In the genomic region with DNA sequence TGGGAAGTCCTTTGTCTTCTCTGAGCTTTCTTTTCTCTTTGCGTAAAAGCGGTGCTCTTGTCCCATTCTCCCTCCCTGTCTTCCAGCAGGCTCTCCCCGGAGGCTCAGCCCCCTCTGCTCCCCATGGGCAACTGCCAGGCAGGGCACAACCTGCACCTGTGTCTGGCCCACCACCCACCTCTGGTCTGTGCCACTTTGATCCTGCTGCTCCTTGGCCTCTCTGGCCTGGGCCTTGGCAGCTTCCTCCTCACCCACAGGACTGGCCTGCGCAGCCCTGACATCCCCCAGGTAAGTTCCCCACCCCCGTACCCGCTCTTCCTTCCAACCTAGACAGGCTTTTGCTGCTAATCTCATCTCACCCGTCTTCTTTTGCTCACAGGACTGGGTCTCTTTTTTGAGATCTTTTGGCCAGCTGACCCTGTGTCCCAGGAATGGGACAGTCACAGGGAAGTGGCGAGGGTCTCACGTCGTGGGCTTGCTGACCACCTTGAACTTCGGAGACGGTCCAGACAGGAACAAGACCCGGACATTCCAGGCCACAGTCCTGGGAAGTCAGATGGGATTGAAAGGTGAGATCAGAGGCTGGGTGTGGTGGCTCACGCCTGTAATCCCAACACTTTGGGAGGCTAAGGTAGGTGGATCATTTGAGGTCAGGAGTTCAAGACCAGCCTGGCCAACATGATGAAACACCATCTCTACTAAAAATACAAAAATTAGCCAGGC, we compare ENCODE assay signal across 8 cellular contexts. TPM values are rescaled to one million over a fixed set of nuclear protein-coding genes. Genes with fewer than 3 reads are reported as not detected.
DNase-seq lines count a peak whose midpoint lies in the region; ATAC-seq lines count a peak whose summit lies in the region.

No MANE protein-coding gene starts in this region.

- intact Hi-C loops in naive thymus-derived CD4-positive, alpha-beta T cell (cut with micrococcal nuclease), result loop anchor here (2.0 to 5.0 kb wide), 2 partner anchors 34 to 146 kb away; a partner anchor contains a TSS

- H3K4me3 ChIP-seq in naive thymus-derived CD4-positive, alpha-beta T cell (ENCODE audit: low read length), result no peak overlapping the region
- H3K4me3 ChIP-seq in SJCRH30, result no peak overlapping the region

- POLR2A ChIA-PET in naive thymus-derived CD4-positive, alpha-beta T cell (lab: Charles Lee), result interaction anchor here (0.7 to 6.6 kb wide), 6 partner anchors 10 to 116 kb away, joined by 3 to 79 read pairs (median 14); a partner anchor contains a TSS

- H3K27me3 Mint-ChIP-seq in stimulated activated naive CD8-positive, alpha-beta T cell treated with anti-CD3 and anti-CD28 coated beads, Interleukin-15, Interleukin-2, amounts not matched to agents 100 ng/mL and 50 ng/mL, for 24 hours, result no peaks in the 10 kb centered on the region
- no peaks in the 10 kb centered on the region for H3K27me3 Mint-ChIP-seq in central memory CD8-positive, alpha-beta T cell
- no peaks in the 10 kb centered on the region for H3K27me3 Mint-ChIP-seq in naive thymus-derived CD4-positive, alpha-beta T cell

- no peaks in the 10 kb centered on the region for H3K9me3 ChIP-seq in naive thymus-derived CD4-positive, alpha-beta T cell (ENCODE audit: control insufficient read depth in 2 of 3, low read length in 3 of 3)
- no peaks in the 10 kb centered on the region for H3K9me3 ChIP-seq in SJCRH30 (replicated peaks)

- CTCF ChIA-PET in naive thymus-derived CD4-positive, alpha-beta T cell (lab: Charles Lee), result no interaction called here

- peaks cover 19% of the 10 kb centered on the region for H3K4me1 Mint-ChIP-seq in stimulated activated naive CD8-positive, alpha-beta T cell treated with anti-CD3 and anti-CD28 coated beads, Interleukin-15, Interleukin-2, amounts not matched to agents 100 ng/mL and 50 ng/mL, for 24 hours (ENCODE audit: low read depth)
- peaks cover 16% of the 10 kb centered on the region for H3K4me1 Mint-ChIP-seq in central memory CD8-positive, alpha-beta T cell
- peaks cover 8 to 31% (median 23%) of the 10 kb centered on the region in 7 donors for H3K4me1 Mint-ChIP-seq in naive thymus-derived CD4-positive, alpha-beta T cell

- no peaks in the 10 kb centered on the region for H3K9me3 Mint-ChIP-seq in stimulated activated naive CD8-positive, alpha-beta T cell treated with anti-CD3 and anti-CD28 coated beads, Interleukin-15, Interleukin-2, amounts not matched to agents 100 ng/mL and 50 ng/mL, for 24 hours
- H3K9me3 Mint-ChIP-seq in central memory CD8-positive, alpha-beta T cell, result no peaks in the 10 kb centered on the region
- H3K9me3 Mint-ChIP-seq in naive thymus-derived CD4-positive, alpha-beta T cell, result peaks cover 0 to 2% (median 0%) of the 10 kb centered on the region in 11 donors

- peak overlapping the region; percentile 85 for H3K27ac ChIP-seq in naive thymus-derived CD4-positive, alpha-beta T cell (ENCODE audit: low read depth, low read length)
- H3K27ac ChIP-seq in SJCRH30, result no peak overlapping the region

- H3K36me3 Mint-ChIP-seq in stimulated activated naive CD8-positive, alpha-beta T cell treated with anti-CD3 and anti-CD28 coated beads, Interleukin-15, Interleukin-2, amounts not matched to agents 100 ng/mL and 50 ng/mL, for 24 hours (ENCODE audit: low read depth), result peaks cover 6% of the 10 kb centered on the region
- H3K36me3 Mint-ChIP-seq in central memory CD8-positive, alpha-beta T cell (ENCODE audit: insufficient read depth), result peaks cover 9% of the 10 kb centered on the region
- peaks cover 1 to 7% (median 2%) of the 10 kb centered on the region in 5 donors for H3K36me3 Mint-ChIP-seq in naive thymus-derived CD4-positive, alpha-beta T cell

- DNase-seq in stimulated activated naive CD8-positive, alpha-beta T cell treated with anti-CD3 and anti-CD28 coated beads, Interleukin-15, Interleukin-2, amounts not matched to agents 100 U/mL and 50 U/mL, for 24 hours, result no peak
- DNase-seq in central memory CD8-positive, alpha-beta T cell (ENCODE audit: low spot score in 2 of 2), result no peak
- DNase-seq in naive thymus-derived CD4-positive, alpha-beta T cell, result no peak
- DNase-seq in superior temporal gyrus (ENCODE audit: extremely low spot score) (no peak), GOT3 (lab: John Stamatoyannopoulos, UW) (no peak), SJCRH30 (no peak)

- peak overlapping the region; percentile 90 for H3K4me3 Mint-ChIP-seq in stimulated activated naive CD8-positive, alpha-beta T cell treated with anti-CD3 and anti-CD28 coated beads, Interleukin-15, Interleukin-2, amounts not matched to agents 100 ng/mL and 50 ng/mL, for 24 hours
- peak overlapping the region; percentile 89 for H3K4me3 Mint-ChIP-seq in central memory CD8-positive, alpha-beta T cell
- H3K4me3 Mint-ChIP-seq in naive thymus-derived CD4-positive, alpha-beta T cell, result peak overlapping the region; percentile 88 to 94 (median 92)

- H3K4me1 ChIP-seq in naive thymus-derived CD4-positive, alpha-beta T cell (ENCODE audit: control insufficient read depth in 2 of 2, insufficient read depth in 2 of 2, low read length in 2 of 2), result peaks cover 10 to 17% of the 10 kb centered on the region in 2 donors
- no peaks in the 10 kb centered on the region for H3K4me1 ChIP-seq in SJCRH30

- no peak for ATAC-seq in stimulated activated naive CD8-positive, alpha-beta T cell treated with anti-CD3 and anti-CD28 coated beads, Interleukin-15, Interleukin-2, amounts not matched to agents 100 U/mL and 50 U/mL, for 24 hours
- ATAC-seq in central memory CD8-positive, alpha-beta T cell (replicated peaks; ENCODE audit: extremely low read depth, poor library complexity, severe bottlenecking), result no peak
- ATAC-seq in naive thymus-derived CD4-positive, alpha-beta T cell, result no peak
- no peak for ATAC-seq in GM21723 (IDR thresholded peaks at IDR 0.05; ENCODE audit: unreplicated experiment)

- H3K36me3 ChIP-seq in naive thymus-derived CD4-positive, alpha-beta T cell (ENCODE audit: control insufficient read depth in 2 of 3, insufficient read depth in 3 of 3, low read length in 3 of 3), result peaks cover 0 to 8% (median 0%) of the 10 kb centered on the region in 3 experiments
- H3K36me3 ChIP-seq in SJCRH30, result no peaks in the 10 kb centered on the region

- H3K27me3 ChIP-seq in naive thymus-derived CD4-positive, alpha-beta T cell (ENCODE audit: control insufficient read depth in 2 of 2, insufficient read depth in 2 of 2, low read length in 2 of 2), result no peaks in the 10 kb centered on the region
- no peaks in the 10 kb centered on the region for H3K27me3 ChIP-seq in SJCRH30

- peak overlapping the region; percentile 86 for H3K27ac Mint-ChIP-seq in stimulated activated naive CD8-positive, alpha-beta T cell treated with anti-CD3 and anti-CD28 coated beads, Interleukin-15, Interleukin-2, amounts not matched to agents 100 ng/mL and 50 ng/mL, for 24 hours
- H3K27ac Mint-ChIP-seq in central memory CD8-positive, alpha-beta T cell (ENCODE audit: low read depth), result peak overlapping the region; percentile 91
- H3K27ac Mint-ChIP-seq in naive thymus-derived CD4-positive, alpha-beta T cell, result peak overlapping the region; percentile 86 to 97 (median 93)

RNA-seq across cellular contexts. Expression of a gene that starts 1.3 kb away (rescaled TPM):
- total RNA-seq in naive thymus-derived CD4-positive, alpha-beta T cell, result 10 to 100 TPM; 64.3 to 89.7 (median 74.0) TPM
- 100 to 1,000 TPM; 205 to 212 TPM for polyA plus RNA-seq in naive thymus-derived CD4-positive, alpha-beta T cell
- total RNA-seq in SJCRH30 (2014; rRNA removed; shearing (Covaris generic)), result 29.8 and 32.1 TPM in 2 replicates

RNA-seq across cellular contexts. Expression of a gene that starts 10.5 kb away (rescaled TPM):
- total RNA-seq in naive thymus-derived CD4-positive, alpha-beta T cell, result 10 to 100 TPM; 19.4 to 48.5 (median 42.9) TPM
- 1 to 10 TPM; 2.9 to 8.1 TPM for polyA plus RNA-seq in naive thymus-derived CD4-positive, alpha-beta T cell
- 27.3 and 30.6 TPM in 2 replicates for total RNA-seq in SJCRH30 (2014; rRNA removed; shearing (Covaris generic))

RNA-seq across cellular contexts. Expression of a gene that starts 32.2 kb away (rescaled TPM):
- 10 to 100 TPM; 14.4 to 37.6 (median 17.2) TPM for total RNA-seq in naive thymus-derived CD4-positive, alpha-beta T cell
- 10 to 100 TPM; 22.6 to 32.9 TPM for polyA plus RNA-seq in naive thymus-derived CD4-positive, alpha-beta T cell
- 10.9 and 12.5 TPM in 2 replicates for total RNA-seq in SJCRH30 (2014; rRNA removed; shearing (Covaris generic))

RNA-seq across cellular contexts. Expression of a gene that starts 32.9 kb away (rescaled TPM):
- 100 to 1,000 TPM in 2 of 5 experiments, 10 to 100 TPM in 3; 71.7 to 141 (median 95.8) TPM for total RNA-seq in naive thymus-derived CD4-positive, alpha-beta T cell
- 1 to 10 TPM; 4.3 to 9.3 TPM for polyA plus RNA-seq in naive thymus-derived CD4-positive, alpha-beta T cell
- total RNA-seq in SJCRH30 (2014; rRNA removed; shearing (Covaris generic)), result 54.5 and 55.7 TPM in 2 replicates

RNA-seq across cellular contexts. Expression of a gene that starts 37.2 kb away (rescaled TPM):
- total RNA-seq in naive thymus-derived CD4-positive, alpha-beta T cell, result 10 to 100 TPM; 40.7 to 81.1 (median 45.9) TPM
- polyA plus RNA-seq in naive thymus-derived CD4-positive, alpha-beta T cell, result 10 to 100 TPM in 1 of 2 donors, 1 to 10 TPM in 1; 8.7 to 15.9 TPM
- total RNA-seq in SJCRH30 (2014; rRNA removed; shearing (Covaris generic)), result 3.5 and 5.3 TPM in 2 replicates
